22 cellular contexts compared by ENCODE assay signal in the genomic region with DNA sequence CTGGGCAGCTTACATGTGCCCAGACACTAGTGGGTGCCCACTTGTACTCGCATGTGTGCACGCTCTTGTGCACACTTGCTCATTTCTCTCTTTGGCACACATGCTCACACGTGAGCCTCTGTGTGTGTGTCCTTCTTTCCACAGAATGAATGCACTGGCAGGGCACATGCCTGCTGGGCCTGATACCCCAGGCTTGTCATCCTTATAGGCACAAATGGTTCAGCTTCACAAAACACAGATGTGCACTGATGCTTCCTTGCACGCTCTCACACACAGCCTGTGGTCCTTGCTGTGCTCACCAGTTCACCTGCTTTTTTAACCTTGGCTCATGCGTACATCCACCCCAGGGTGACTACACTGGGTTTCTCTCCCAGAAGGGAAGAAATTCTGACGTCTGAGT.
"Had no signal": no experiment of that assay in that cellular context is flagged by ENCODE, and none has a peak within 500 bp of the region (broad histone marks: within the 10 kb centered on the region; RNA-seq: fewer than 3 reads in every experiment).

No MANE protein-coding gene starts in this region.

- H3K4me3 Mint-ChIP-seq: activated CD4-positive, alpha-beta memory T cell treated with anti-CD3 and anti-CD28 coated beads, Interleukin-2, amount 10 ng/mL, durations not matched to agents 7 days and 5 days; activated CD4-positive, alpha-beta T cell treated with anti-CD3 and anti-CD28 coated beads for 36 hours; activated naive CD8-positive, alpha-beta T cell treated with anti-CD3 and anti-CD28 coated beads, Interleukin-2, amount 10 ng/mL, durations not matched to agents 7 days and 5 days; activated T-helper 17 cell treated with anti-CD3 and anti-CD28 coated beads, Interleukin-2, amount 50 U/mL, for 72 hours; T-cell had no signal

- ATAC-seq: activated CD4-positive, alpha-beta T cell treated with anti-CD3 and anti-CD28 coated beads for 36 hours; activated T-helper 17 cell treated with anti-CD3 and anti-CD28 coated beads, Interleukin-2, amount 50 U/mL, for 72 hours; T-cell had no signal

- DNase-seq: activated CD4-positive, alpha-beta memory T cell treated with anti-CD3 and anti-CD28 coated beads, Interleukin-2, amount 10 ng/mL, durations not matched to agents 7 days and 5 days; activated CD4-positive, alpha-beta T cell treated with anti-CD3 and anti-CD28 coated beads for 36 hours; activated CD4-positive, alpha-beta T cell treated with anti-CD3 and anti-CD28 coated beads, Interleukin-2, amount 50 U/mL, for 1 hour; activated naive CD4-positive, alpha-beta T cell treated with anti-CD3 and anti-CD28 coated beads, Interleukin-2, amount 50 U/mL, for 16 hours; activated naive CD8-positive, alpha-beta T cell treated with anti-CD3 and anti-CD28 coated beads, Interleukin-2, amount 10 ng/mL, durations not matched to agents 7 days and 5 days; activated T-cell treated with anti-CD3 and anti-CD28 coated beads for 4 hours; activated T-cell treated with anti-CD3 and anti-CD28 coated beads, Interleukin-2, amount 50 U/mL, for 48 hours; adrenal gland; anterior cingulate cortex; caudate nucleus; MG63; MV-4-11; NCI-H1105; NCI-H1436; NCI-H187; NCI-H2081; NCI-H510A treated with DMSO at 0.1 percent for 48 hours; SHP77; T-cell; T-helper 2 cell; T1000 had no signal

- H3K27ac Mint-ChIP-seq: activated CD4-positive, alpha-beta memory T cell treated with anti-CD3 and anti-CD28 coated beads, Interleukin-2, amount 10 ng/mL, durations not matched to agents 7 days and 5 days; activated CD4-positive, alpha-beta T cell treated with anti-CD3 and anti-CD28 coated beads for 36 hours; activated naive CD8-positive, alpha-beta T cell treated with anti-CD3 and anti-CD28 coated beads, Interleukin-2, amount 10 ng/mL, durations not matched to agents 7 days and 5 days; activated T-helper 17 cell treated with anti-CD3 and anti-CD28 coated beads, Interleukin-2, amount 50 U/mL, for 72 hours; T-cell had no signal

- H3K4me1 Mint-ChIP-seq: activated CD4-positive, alpha-beta memory T cell treated with anti-CD3 and anti-CD28 coated beads, Interleukin-2, amount 10 ng/mL, durations not matched to agents 7 days and 5 days; activated CD4-positive, alpha-beta T cell treated with anti-CD3 and anti-CD28 coated beads for 36 hours; activated naive CD8-positive, alpha-beta T cell treated with anti-CD3 and anti-CD28 coated beads, Interleukin-2, amount 10 ng/mL, durations not matched to agents 7 days and 5 days; activated T-helper 17 cell treated with anti-CD3 and anti-CD28 coated beads, Interleukin-2, amount 50 U/mL, for 72 hours; T-cell had no signal

- H3K36me3 Mint-ChIP-seq: activated naive CD8-positive, alpha-beta T cell treated with anti-CD3 and anti-CD28 coated beads, Interleukin-2, amount 10 ng/mL, durations not matched to agents 7 days and 5 days; T-cell had no signal

- H3K9me3 Mint-ChIP-seq: activated CD4-positive, alpha-beta memory T cell treated with anti-CD3 and anti-CD28 coated beads, Interleukin-2, amount 10 ng/mL, durations not matched to agents 7 days and 5 days; activated naive CD8-positive, alpha-beta T cell treated with anti-CD3 and anti-CD28 coated beads, Interleukin-2, amount 10 ng/mL, durations not matched to agents 7 days and 5 days; activated T-helper 17 cell treated with anti-CD3 and anti-CD28 coated beads, Interleukin-2, amount 50 U/mL, for 72 hours; T-cell had no signal

- H3K27me3 Mint-ChIP-seq: activated CD4-positive, alpha-beta memory T cell treated with anti-CD3 and anti-CD28 coated beads, Interleukin-2, amount 10 ng/mL, durations not matched to agents 7 days and 5 days; activated CD4-positive, alpha-beta T cell treated with anti-CD3 and anti-CD28 coated beads for 36 hours; activated naive CD8-positive, alpha-beta T cell treated with anti-CD3 and anti-CD28 coated beads, Interleukin-2, amount 10 ng/mL, durations not matched to agents 7 days and 5 days had no signal
